Comparison of ENCODE assay signal across 11 cellular contexts in the genomic region with DNA sequence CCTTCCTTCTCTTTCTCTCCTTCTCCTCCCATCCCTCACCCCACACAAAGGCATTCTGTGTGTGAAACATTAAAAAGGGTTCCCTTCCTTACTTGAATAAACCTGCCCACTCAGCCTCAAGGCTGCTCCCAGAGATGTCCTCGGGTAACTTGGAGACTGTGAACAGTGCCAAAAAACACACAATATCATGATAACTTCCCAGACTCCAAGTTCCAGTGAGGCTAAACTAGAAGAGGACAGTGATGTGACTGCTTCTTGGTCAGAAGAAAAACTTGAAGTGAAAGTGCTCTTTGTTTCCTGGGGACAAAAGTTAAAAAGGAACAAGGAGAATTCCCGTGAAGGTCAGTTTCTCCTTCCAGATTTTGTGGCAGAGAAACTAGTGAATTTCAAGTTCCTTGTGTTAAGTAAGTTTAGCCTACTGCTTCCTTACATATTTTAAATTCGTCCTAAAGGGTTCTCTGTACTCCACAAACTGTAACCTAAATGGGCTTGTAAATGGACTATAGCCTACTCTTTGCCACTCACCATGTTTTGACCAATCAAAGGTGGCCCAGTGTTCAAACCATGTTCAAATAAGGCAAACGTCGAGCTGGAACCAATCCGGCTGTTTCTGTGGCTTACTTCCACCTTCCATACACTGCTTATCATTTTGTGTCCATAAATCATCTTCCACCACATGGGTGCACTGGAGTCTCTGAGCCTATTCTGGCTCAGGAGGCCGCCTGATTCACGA. TPM values are rescaled to one million over a fixed set of nuclear protein-coding genes. Genes with fewer than 3 reads are reported as not detected.
DNase-seq lines count a peak whose midpoint lies in the region; ATAC-seq and TF ChIP-seq lines count a peak whose summit lies in the region.
"Had no signal": no experiment of that assay in that cellular context is flagged by ENCODE, and none has a peak within 500 bp of the region (broad histone marks: within the 10 kb centered on the region; RNA-seq: fewer than 3 reads in every experiment).

No MANE protein-coding gene starts in this region.

- peak overlapping the region; percentile 18; the same call in 1 of the 2 replicates for H3K4me2 ChIP-seq in OCI-LY3 (ENCODE audit: low read length)

- H3K4me3 Mint-ChIP-seq in activated T-helper 17 cell treated with anti-CD3 and anti-CD28 coated beads, Interleukin-2, amount 50 U/mL, for 72 hours = no peak overlapping the region
- H3K4me3 Mint-ChIP-seq: activated naive CD8-positive, alpha-beta T cell; nephron had no signal

- TF ChIP-seq CTCF in OCI-LY3 (IDR thresholded peaks at IDR 0.05; ENCODE audit: low read depth, low read length) = no peak

- no peaks in the 10 kb centered on the region for H3K36me3 Mint-ChIP-seq in activated T-helper 17 cell treated with anti-CD3 and anti-CD28 coated beads, Interleukin-2, amount 50 U/mL, for 72 hours (ENCODE audit: low read depth)

- peaks cover 5% of the 10 kb centered on the region for H3K9me3 Mint-ChIP-seq in activated T-helper 17 cell treated with anti-CD3 and anti-CD28 coated beads, Interleukin-2, amount 50 U/mL, for 72 hours

- H3K27ac ChIP-seq in OCI-LY3 (ENCODE audit: low read length) = no peak overlapping the region
- H3K27ac ChIP-seq in duodenal mucosa (ENCODE audit: low read depth, low read length) = peak overlapping the region; percentile 32
- peak overlapping the region; percentile 7 for H3K27ac ChIP-seq in muscle layer of colon (ENCODE audit: low read depth, low read length)

- H3K27ac Mint-ChIP-seq in activated T-helper 17 cell treated with anti-CD3 and anti-CD28 coated beads, Interleukin-2, amount 50 U/mL, for 72 hours = no peak overlapping the region
- H3K27ac Mint-ChIP-seq: activated naive CD8-positive, alpha-beta T cell had no signal

- H3K9ac ChIP-seq in OCI-LY3 (ENCODE audit: low read length) (no peak overlapping the region), duodenal mucosa (ENCODE audit: low read depth in 1 of 2, low read length in 2 of 2) (peak overlapping the region in 1 of 2 donors; percentile 40), muscle layer of colon (ENCODE audit: low read length) (no peak overlapping the region)

- no peaks in the 10 kb centered on the region for H3K4me1 Mint-ChIP-seq in activated T-helper 17 cell treated with anti-CD3 and anti-CD28 coated beads, Interleukin-2, amount 50 U/mL, for 72 hours
- H3K4me1 Mint-ChIP-seq: nephron had no signal

- peaks cover 7% of the 10 kb centered on the region for H3K27me3 Mint-ChIP-seq in activated T-helper 17 cell treated with anti-CD3 and anti-CD28 coated beads, Interleukin-2, amount 50 U/mL, for 72 hours

- peak overlapping the region; percentile 64; the same call in 1 of the 2 replicates for H2AFZ ChIP-seq in OCI-LY3 (ENCODE audit: low read depth, low read length)

- no peaks in the 10 kb centered on the region for H3K79me2 ChIP-seq in OCI-LY3 (ENCODE audit: low read length)

- H4K20me1 ChIP-seq in OCI-LY3 (ENCODE audit: insufficient read depth, low read length) = no peaks in the 10 kb centered on the region

- peaks cover 6% of the 10 kb centered on the region; the same call in 1 of the 2 replicates for H3K4me1 ChIP-seq in OCI-LY3 (ENCODE audit: low read length)
- H3K4me1 ChIP-seq in duodenal mucosa (ENCODE audit: control insufficient read depth in 1 of 2, insufficient read depth in 2 of 2, low read length in 2 of 2) = peaks cover 5 to 14% of the 10 kb centered on the region in 2 donors
- H3K4me1 ChIP-seq in muscle layer of colon (ENCODE audit: insufficient read depth, low read length) = no peaks in the 10 kb centered on the region

- no peak for ATAC-seq in activated T-helper 17 cell treated with anti-CD3 and anti-CD28 coated beads, Interleukin-2, amount 50 U/mL, for 72 hours (replicated peaks)

- H3K4me3 ChIP-seq in OCI-LY3 (ENCODE audit: low read length) = no peak overlapping the region
- H3K4me3 ChIP-seq in duodenal mucosa (ENCODE audit: low read depth in 1 of 2, low read length in 2 of 2) = peak overlapping the region in 1 of 2 donors; percentile 7
- H3K4me3 ChIP-seq in muscle layer of colon (ENCODE audit: low read depth in 1 of 2, low read length in 2 of 2) = no peak overlapping the region

- DNase-seq in Daoy (ENCODE audit: low read depth) = peak; percentile 45
- DNase-seq in NCI-H1105 (lab: John Stamatoyannopoulos, UW) = no peak
- DNase-seq in NK-92 treated with Interleukin-12 subunit alpha and Interleukin-12 subunit beta, amount 100 ng/mL, for 24 hours (lab: John Stamatoyannopoulos, UW) = no peak
- no peak for DNase-seq in SKM-1 treated with dmso at 0.1 percent for 144 hours (lab: John Stamatoyannopoulos, UW; ENCODE audit: unreplicated experiment)
- DNase-seq: NCI-H524 treated with DMSO at 0.1 percent for 48 hours had no signal

- no peaks in the 10 kb centered on the region for H3K36me3 ChIP-seq in OCI-LY3 (replicated peaks; ENCODE audit: low read depth, low read length)
- H3K36me3 ChIP-seq in duodenal mucosa (ENCODE audit: control insufficient read depth in 1 of 2, insufficient read depth in 2 of 2, low read length in 2 of 2) = no peaks in the 10 kb centered on the region
- no peaks in the 10 kb centered on the region for H3K36me3 ChIP-seq in muscle layer of colon (ENCODE audit: insufficient read depth, low read length)

- H3K9me3 ChIP-seq in OCI-LY3 (ENCODE audit: insufficient read depth, low read length) (no peaks in the 10 kb centered on the region), duodenal mucosa (ENCODE audit: control insufficient read depth in 1 of 2, low read length in 2 of 2) (peaks cover 0 to 4% of the 10 kb centered on the region in 2 donors), muscle layer of colon (ENCODE audit: low read length) (no peaks in the 10 kb centered on the region)

- no peaks in the 10 kb centered on the region; the same call in 1 of the 2 replicates for H3K27me3 ChIP-seq in OCI-LY3 (ENCODE audit: low read depth, low read length)
- H3K27me3 ChIP-seq in duodenal mucosa (ENCODE audit: control insufficient read depth in 1 of 2, insufficient read depth in 2 of 2, low read length in 2 of 2) = no peaks in the 10 kb centered on the region
- no peaks in the 10 kb centered on the region for H3K27me3 ChIP-seq in muscle layer of colon (ENCODE audit: control insufficient read depth in 1 of 2, insufficient read depth in 2 of 2, low read length in 2 of 2)

RNA-seq across cellular contexts. Expression of a gene that starts 20.5 kb away (rescaled TPM):
- total RNA-seq in Daoy (2014; rRNA removed; shearing (Covaris generic)) = 167 and 206 TPM in 2 replicates
- 10 to 100 TPM; 25.8 to 37.5 TPM for total RNA-seq in activated T-helper 17 cell treated with anti-CD3 and anti-CD28 coated beads, Interleukin-2, amount 50 U/mL, for 72 hours
